15 cellular contexts compared by ENCODE assay signal in genomic region chr7:5320391-5320790, GRCh38. TPM values are rescaled to one million over a fixed set of nuclear protein-coding genes. Genes with fewer than 3 reads are reported as not detected.
DNase-seq lines count a peak whose midpoint lies in the region; ATAC-seq and TF ChIP-seq lines count a peak whose summit lies in the region.
"Had no signal": no experiment of that assay in that cellular context is flagged by ENCODE, and none has a peak within 500 bp of the region (broad histone marks: within the 10 kb centered on the region; RNA-seq: fewer than 3 reads in every experiment).

No MANE protein-coding gene starts in this region.

- no peaks in the 10 kb centered on the region for H3K4me1 Mint-ChIP-seq in endodermal cell
- no peaks in the 10 kb centered on the region for H3K4me1 Mint-ChIP-seq in activated CD4-positive, alpha-beta T cell treated with anti-CD3 and anti-CD28 coated beads, Interleukin-2, amount 10 ng/mL, durations not matched to agents 24 days and 14 days
- H3K4me1 Mint-ChIP-seq: B cell had no signal

- H3K36me3 ChIP-seq in right atrium auricular region (peaks cover 79% of the 10 kb centered on the region), endodermal cell (ENCODE audit: control insufficient read depth, insufficient read depth, low read length) (peaks cover 72% of the 10 kb centered on the region), osteoblast (ENCODE audit: insufficient read depth, low read length) (peaks cover 51% of the 10 kb centered on the region), A673 (ENCODE audit: insufficient read depth, low read length, poor library complexity, severe bottlenecking) (peaks cover 36% of the 10 kb centered on the region)

- H3K27me3 ChIP-seq in right atrium auricular region (no peaks in the 10 kb centered on the region), endodermal cell (ENCODE audit: control insufficient read depth, insufficient read depth, low read length, poor library complexity, severe bottlenecking) (no peaks in the 10 kb centered on the region), osteoblast (ENCODE audit: insufficient read depth, low read length) (no peaks in the 10 kb centered on the region), A673 (replicated peaks; ENCODE audit: insufficient read depth, low read depth, low read length, poor library complexity) (no peaks in the 10 kb centered on the region)
- H3K27me3 ChIP-seq: BLaER1 treated with 17β-estradiol and CSF1 and Interleukin-3, amounts not matched to agents 10 nM and 100 nM had no signal

- peak; percentile 56 for DNase-seq in Right ventricle myocardium inferior (ENCODE audit: missing footprints)
- DNase-seq in right atrium auricular region (ENCODE audit: low spot score), result no peak
- peak; percentile 45 for DNase-seq in endodermal cell
- DNase-seq in osteoblast (ENCODE audit: insufficient read length, low spot score, missing footprints), result peak; percentile 17
- no peak for DNase-seq in anterior cingulate cortex (lab: John Stamatoyannopoulos, UW)
- DNase-seq in A673 (ENCODE audit: low spot score), result no peak
- DNase-seq in activated CD4-positive, alpha-beta T cell treated with anti-CD3 and anti-CD28 coated beads, Interleukin-2, amount 10 ng/mL, durations not matched to agents 24 days and 14 days, result no peak
- DNase-seq: Calu3; CD8-positive, alpha-beta T cell; DMS79 treated with DMSO at 0.1 percent for 48 hours had no signal

- H3K27me3 Mint-ChIP-seq in endodermal cell (ENCODE audit: insufficient read depth), result no peaks in the 10 kb centered on the region
- H3K27me3 Mint-ChIP-seq in activated CD4-positive, alpha-beta T cell treated with anti-CD3 and anti-CD28 coated beads, Interleukin-2, amount 10 ng/mL, durations not matched to agents 24 days and 14 days, result no peaks in the 10 kb centered on the region
- H3K27me3 Mint-ChIP-seq: B cell had no signal

- no TSS peak for BruUV-seq in A673 (replicated peaks; lab: Mats Ljungman, UMichigan)

- H3K27ac ChIP-seq in right atrium auricular region (no peak overlapping the region), endodermal cell (ENCODE audit: low read depth, low read length) (no peak overlapping the region), osteoblast (ENCODE audit: low read depth, low read length) (no peak overlapping the region), A673 (ENCODE audit: low read depth, low read length, poor library complexity, severe bottlenecking) (no peak overlapping the region)
- H3K27ac ChIP-seq: 22Rv1; BLaER1 treated with 17β-estradiol and CSF1 and Interleukin-3, amounts not matched to agents 10 nM and 100 nM had no signal

- no peak for ATAC-seq in Right ventricle myocardium inferior
- ATAC-seq: CD8-positive, alpha-beta T cell; GM12878 had no signal

- H3K27ac Mint-ChIP-seq in endodermal cell, result no peak overlapping the region
- H3K27ac Mint-ChIP-seq in activated CD4-positive, alpha-beta T cell treated with anti-CD3 and anti-CD28 coated beads, Interleukin-2, amount 10 ng/mL, durations not matched to agents 24 days and 14 days, result no peak overlapping the region
- H3K27ac Mint-ChIP-seq: B cell; CD8-positive, alpha-beta T cell had no signal

- no peaks in the 10 kb centered on the region for H3K79me2 ChIP-seq in osteoblast (ENCODE audit: insufficient read depth, low read length)

- TF ChIP-seq CTCF in right atrium auricular region (IDR thresholded peaks at IDR 0.05) (no peak), endodermal cell (conservative IDR thresholded peaks at IDR 0.05) (no peak), osteoblast (IDR thresholded peaks at IDR 0.05; ENCODE audit: extremely low read depth, low read depth, low read length) (no peak), A673 (conservative IDR thresholded peaks at IDR 0.05; ENCODE audit: low read depth, low read length) (no peak)

- H3K9ac ChIP-seq in endodermal cell (ENCODE audit: extremely low read depth, low read length, poor library complexity, severe bottlenecking), result no peak overlapping the region
- H3K9ac ChIP-seq: BLaER1 treated with 17β-estradiol and CSF1 and Interleukin-3, amounts not matched to agents 10 nM and 100 nM had no signal

- H3K4me3 ChIP-seq in right atrium auricular region, result no peak overlapping the region
- no peak overlapping the region for H3K4me3 ChIP-seq in endodermal cell (ENCODE audit: low read length)
- no peak overlapping the region for H3K4me3 ChIP-seq in osteoblast (ENCODE audit: insufficient read depth, low read length)
- no peak overlapping the region for H3K4me3 ChIP-seq in A673 (ENCODE audit: low read depth, low read length, poor library complexity, severe bottlenecking)
- H3K4me3 ChIP-seq: BLaER1 treated with 17β-estradiol and CSF1 and Interleukin-3, amounts not matched to agents 10 nM and 100 nM; GM12878; HAP-1 had no signal

- intact Hi-C loops in Right ventricle myocardium inferior (cut with DNase I) (no loop called here), A673 (cut with micrococcal nuclease; ENCODE audit: unreplicated experiment) (no loop called here)
- intact Hi-C loops in activated CD4-positive, alpha-beta T cell treated with anti-CD3 and anti-CD28 coated beads, Interleukin-2, amount 10 ng/mL, durations not matched to agents 24 days and 14 days (cut with micrococcal nuclease), result no loop called here

- no peaks in the 10 kb centered on the region for H3K4me1 ChIP-seq in right atrium auricular region
- H3K4me1 ChIP-seq in endodermal cell (ENCODE audit: control insufficient read depth, insufficient read depth, low read length), result no peaks in the 10 kb centered on the region
- no peaks in the 10 kb centered on the region for H3K4me1 ChIP-seq in osteoblast (ENCODE audit: insufficient read depth, low read length)
- H3K4me1 ChIP-seq in A673 (ENCODE audit: insufficient read depth, low read length, poor library complexity, severe bottlenecking), result no peaks in the 10 kb centered on the region
- H3K4me1 ChIP-seq: HAP-1 had no signal

- no peak overlapping the region for H3K4me3 Mint-ChIP-seq in endodermal cell
- no peak overlapping the region for H3K4me3 Mint-ChIP-seq in activated CD4-positive, alpha-beta T cell treated with anti-CD3 and anti-CD28 coated beads, Interleukin-2, amount 10 ng/mL, durations not matched to agents 24 days and 14 days
- H3K4me3 Mint-ChIP-seq: B cell; CD8-positive, alpha-beta T cell had no signal

- peaks cover 72% of the 10 kb centered on the region for H3K36me3 Mint-ChIP-seq in endodermal cell (ENCODE audit: low read depth)
- H3K36me3 Mint-ChIP-seq in activated CD4-positive, alpha-beta T cell treated with anti-CD3 and anti-CD28 coated beads, Interleukin-2, amount 10 ng/mL, durations not matched to agents 24 days and 14 days (ENCODE audit: low read depth), result peaks cover 70% of the 10 kb centered on the region

- H3K4me2 ChIP-seq in osteoblast (ENCODE audit: insufficient read depth, low read length), result no peak overlapping the region
- H3K4me2 ChIP-seq: BLaER1 treated with 17β-estradiol and CSF1 and Interleukin-3, amounts not matched to agents 10 nM and 100 nM had no signal

- H3K9me3 Mint-ChIP-seq in endodermal cell, result peaks cover 21% of the 10 kb centered on the region
- H3K9me3 Mint-ChIP-seq in activated CD4-positive, alpha-beta T cell treated with anti-CD3 and anti-CD28 coated beads, Interleukin-2, amount 10 ng/mL, durations not matched to agents 24 days and 14 days, result peaks cover 19% of the 10 kb centered on the region

- H4K20me1 ChIP-seq in osteoblast (ENCODE audit: insufficient read depth, low read length), result no peaks in the 10 kb centered on the region

- no peak overlapping the region for H2AFZ ChIP-seq in osteoblast (ENCODE audit: low read length)

- POLR2A ChIA-PET in A673 (lab: Charles Lee; ENCODE audit: low non-redundant PET), result no interaction called here

- 94 to 100% methylated on average over 7 to 13 of the region's 13 CpGs for WGBS in endodermal cell (ENCODE audit: insufficient coverage in 1 of 2, insufficient read length in 1 of 2), 2 experiments

- CTCF ChIA-PET in A673 (lab: Charles Lee), result no interaction called here

- peaks cover 0 to 18% of the 10 kb centered on the region in 2 donors for H3K9me3 ChIP-seq in right atrium auricular region
- H3K9me3 ChIP-seq in endodermal cell (ENCODE audit: control insufficient read depth, low read length), result peaks cover 17% of the 10 kb centered on the region
- no peaks in the 10 kb centered on the region for H3K9me3 ChIP-seq in osteoblast (ENCODE audit: low read depth, low read length)
- H3K9me3 ChIP-seq in A673 (ENCODE audit: low read depth, low read length, poor library complexity, severe bottlenecking), result peaks cover 8% of the 10 kb centered on the region
- H3K9me3 ChIP-seq: HAP-1 had no signal

RNA-seq across cellular contexts. Expression of gene SLC29A4, which starts 37.6 kb away (rescaled TPM):
- total RNA-seq in Right ventricle myocardium inferior (4.0 TPM), right atrium auricular region (1 to 10 TPM; 3.7 to 4.3 TPM), endodermal cell (10 to 100 TPM; 15.0 to 23.8 TPM), osteoblast (0.88 and 1.1 TPM in 2 replicates), A673 (2021) (27.7 and 38.6 TPM in 2 replicates)
- polyA plus RNA-seq in endodermal cell (2013, experiment 1 of 2), result 34.8 TPM
- polyA plus RNA-seq in endodermal cell (2013, experiment 2 of 2), result 30.5 TPM
- total RNA-seq in activated CD4-positive, alpha-beta T cell treated with anti-CD3 and anti-CD28 coated beads, Interleukin-2, amount 10 ng/mL, durations not matched to agents 24 days and 14 days, result 1.1 and 1.8 TPM in 2 replicates

Comparison
In these comparisons a context has a peak if more than half of its experiments do, and no peak if none do; other contexts are left out.
1. DNase-seq: peak in Right ventricle myocardium inferior (single experiment), endodermal cell (single experiment) and osteoblast (single experiment); none in right atrium auricular region (single experiment), anterior cingulate cortex (0 of 58), A673 (single experiment) and activated CD4-positive, alpha-beta T cell treated with anti-CD3 and anti-CD28 coated beads, Interleukin-2, amount 10 ng/mL, durations not matched to agents 24 days and 14 days (single experiment).